Comparison of ENCODE assay signal across 1 cellular context in genomic region chr9:123361086-123361730, GRCh38.
A peak's percentile ranks its signal among the peaks of the same experiment; 100 is the strongest.
TF ChIP-seq lines count a peak whose summit lies in the region.

No MANE protein-coding gene starts in this region.

TF ChIP-seq in HepG2, 621 proteins besides CTCF, POLR2A, EP300 and RAD21:
- 0 out of 2 replicates have a peak, but pooled peaks have one; percentile 45 for TF ChIP-seq HNRNPL (IDR thresholded peaks at IDR 0.05; ENCODE audit: low read depth, low read length)
- TF ChIP-seq ZBTB21 (CRISPR knock-in tag; IDR thresholded peaks at IDR 0.05): no peak
TF ChIP-seq in HepG2: peak in this region for 1.
